Comparison of ENCODE assay signal across 22 cellular contexts in the genomic region with DNA sequence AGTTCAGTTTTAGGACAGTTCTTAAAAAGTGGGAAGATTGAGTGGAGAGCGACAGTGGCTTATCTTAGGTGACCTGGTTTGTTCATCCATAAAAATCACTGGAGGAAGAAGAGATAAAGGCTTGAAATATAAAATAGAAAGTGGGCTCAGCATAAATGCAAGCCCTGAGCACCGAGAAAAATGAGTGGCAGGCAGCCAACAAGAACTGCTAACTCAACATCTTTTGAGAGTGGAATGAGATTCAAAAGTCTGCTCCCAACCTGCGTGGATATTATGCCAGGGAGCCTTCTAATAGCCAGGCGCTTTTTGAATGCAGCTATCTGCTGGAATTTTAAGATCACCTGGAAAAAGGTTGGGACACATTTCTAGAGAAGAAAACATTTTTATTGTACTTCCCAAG.
"Had no signal": no experiment of that assay in that cellular context is flagged by ENCODE, and none has a peak within 500 bp of the region (broad histone marks: within the 10 kb centered on the region; RNA-seq: fewer than 3 reads in every experiment).

No MANE protein-coding gene starts in this region.

- H3K27me3 Mint-ChIP-seq: activated naive CD4-positive, alpha-beta T cell treated with anti-CD3 and anti-CD28 coated beads, Interleukin-2, amount 50 U/mL, for 24 hours; dendritic cell treated with granulocyte-macrophage colony-stimulating factor and Interleukin-4, amounts not matched to agents 40 ng/mL and 50 ng/mL, for 4 days; progenitor cell of endocrine pancreas; stimulated activated memory B cell treated with anti-CD40 and anti-IgM and Interleukin-4, amounts not matched to agents 10 μg/mL and 1 μg/mL and 100 μg/mL, for 72 hours had no signal

- H3K4me3 ChIP-seq: body of pancreas, lower lobe of right lung, sigmoid colon, smooth muscle cell, stomach, suprapubic skin, uterus had no signal

- H3K36me3 ChIP-seq: lower lobe of right lung, sigmoid colon, stomach, suprapubic skin, uterus had no signal

- H3K4me1 ChIP-seq: body of pancreas, lower lobe of right lung, sigmoid colon, stomach, suprapubic skin, uterus had no signal

- H3K36me3 Mint-ChIP-seq: activated naive CD4-positive, alpha-beta T cell treated with anti-CD3 and anti-CD28 coated beads, Interleukin-2, amount 50 U/mL, for 24 hours; naive thymus-derived CD8-positive, alpha-beta T cell; stimulated activated memory B cell treated with anti-CD40 and anti-IgM and Interleukin-4, amounts not matched to agents 10 μg/mL and 1 μg/mL and 100 μg/mL, for 72 hours had no signal

- ATAC-seq: body of pancreas; left lobe of liver; lower lobe of right lung; naive thymus-derived CD8-positive, alpha-beta T cell; stimulated activated memory B cell treated with anti-CD40 and anti-IgM and Interleukin-4, amounts not matched to agents 10 μg/mL and 1 μg/mL and 100 μg/mL, for 72 hours had no signal

- H3K4me1 Mint-ChIP-seq: activated naive CD4-positive, alpha-beta T cell treated with anti-CD3 and anti-CD28 coated beads, Interleukin-2, amount 50 U/mL, for 24 hours; stimulated activated memory B cell treated with anti-CD40 and anti-IgM and Interleukin-4, amounts not matched to agents 10 μg/mL and 1 μg/mL and 100 μg/mL, for 72 hours had no signal

- H3K27ac ChIP-seq: body of pancreas, lower lobe of right lung, sigmoid colon, stomach, suprapubic skin, uterus had no signal

- H3K4me2 ChIP-seq: smooth muscle cell had no signal

- H3K27ac Mint-ChIP-seq: activated naive CD4-positive, alpha-beta T cell treated with anti-CD3 and anti-CD28 coated beads, Interleukin-2, amount 50 U/mL, for 24 hours; dendritic cell treated with granulocyte-macrophage colony-stimulating factor and Interleukin-4, amounts not matched to agents 40 ng/mL and 50 ng/mL, for 4 days; naive thymus-derived CD8-positive, alpha-beta T cell; progenitor cell of endocrine pancreas; stimulated activated memory B cell treated with anti-CD40 and anti-IgM and Interleukin-4, amounts not matched to agents 10 μg/mL and 1 μg/mL and 100 μg/mL, for 72 hours had no signal

- H3K27me3 ChIP-seq: body of pancreas, sigmoid colon, stomach, suprapubic skin, uterus had no signal

- H3K4me3 Mint-ChIP-seq: activated naive CD4-positive, alpha-beta T cell treated with anti-CD3 and anti-CD28 coated beads, Interleukin-2, amount 50 U/mL, for 24 hours; dendritic cell treated with granulocyte-macrophage colony-stimulating factor and Interleukin-4, amounts not matched to agents 40 ng/mL and 50 ng/mL, for 4 days; naive thymus-derived CD8-positive, alpha-beta T cell; stimulated activated memory B cell treated with anti-CD40 and anti-IgM and Interleukin-4, amounts not matched to agents 10 μg/mL and 1 μg/mL and 100 μg/mL, for 72 hours had no signal

- H3K9me3 ChIP-seq: body of pancreas, lower lobe of right lung, sigmoid colon, stomach, suprapubic skin, uterus had no signal

- DNase-seq: activated CD4-positive, alpha-beta T cell treated with anti-CD3 and anti-CD28 coated beads for 1 hour; activated gamma-delta T cell treated with Interleukin-2 at 50 U/mL for 16 hours; activated T-cell treated with anti-CD3 and anti-CD28 coated beads, Interleukin-2, amount 50 U/mL, for 1 hour; anterior cingulate cortex; effector CD4-positive, alpha-beta T cell; kidney; lower lobe of right lung; naive thymus-derived CD8-positive, alpha-beta T cell; retina; sigmoid colon; stimulated activated CD4-positive, alpha-beta T cell treated with anti-CD3 and anti-CD28 coated beads, Interleukin-15, amount 100 ng/mL, for 24 hours; stomach; trophoblast cell; uterus had no signal
